ENCODE assay signal across 8 cellular contexts in genomic region chr9:137482094-137482781, GRCh38. TPM values are rescaled to one million over a fixed set of nuclear protein-coding genes. Genes with fewer than 3 reads are reported as not detected.
DNase-seq lines count a peak whose midpoint lies in the region; ATAC-seq and TF ChIP-seq lines count a peak whose summit lies in the region.

No MANE protein-coding gene starts in this region.

- H3K27ac ChIP-seq in RWPE2 (ENCODE audit: poor library complexity, severe bottlenecking) (peak overlapping the region; percentile 20), gastrocnemius medialis (peak overlapping the region; percentile 3 to 63 (median 49))

- no peak for TF ChIP-seq CTCF in RWPE2 (IDR thresholded peaks at IDR 0.05; ENCODE audit: poor library complexity, severe bottlenecking)
- TF ChIP-seq CTCF in gastrocnemius medialis (IDR thresholded peaks at IDR 0.05 in 4 of 5, conservative IDR thresholded peaks at IDR 0.05 in 1 of 5), result no peak

- in situ Hi-C loops in gastrocnemius medialis (cut with MboI; ENCODE audit: low sequenced_read_pairs in 4 of 4), result no loop called here

- H3K36me3 ChIP-seq in RWPE2 (ENCODE audit: low read depth) (no peaks in the 10 kb centered on the region), gastrocnemius medialis (peaks cover 0 to 18% of the 10 kb centered on the region in 2 donors)

- H3K27me3 ChIP-seq in RWPE2 (ENCODE audit: insufficient read depth, poor library complexity, severe bottlenecking) (no peaks in the 10 kb centered on the region), gastrocnemius medialis (no peaks in the 10 kb centered on the region)

- intact Hi-C loops in gastrocnemius medialis (cut with DNase I; ENCODE audit: low total_unique reads), result no loop called here

- peak; percentile 64 for DNase-seq in HCEC 1CT
- DNase-seq in RWPE2 (ENCODE audit: low spot score), result peak; percentile 73
- DNase-seq in fibroblast of the conjunctiva (ENCODE audit: low read depth), result peak; percentile 26
- peak; percentile 54 to 55 for DNase-seq in gastrocnemius medialis
- no peak for DNase-seq in activated gamma-delta T cell treated with Interleukin-2 at 50 U/mL for 16 hours
- DNase-seq in stimulated activated CD4-positive, alpha-beta T cell treated with anti-CD3 and anti-CD28 coated beads, Interleukin-12 subunit alpha, Interleukin-12 subunit beta, amount 100 ng/mL, for 4 hours, result no peak
- no peak for DNase-seq in DMS153 (lab: John Stamatoyannopoulos, UW)

- H3K9me3 ChIP-seq in RWPE2 (ENCODE audit: severe bottlenecking), result no peaks in the 10 kb centered on the region
- no peaks in the 10 kb centered on the region for H3K9me3 ChIP-seq in gastrocnemius medialis

- TF ChIP-seq POLR2A in gastrocnemius medialis (IDR thresholded peaks at IDR 0.05), result no peak

- H3K4me3 ChIP-seq in RWPE2 (ENCODE audit: severe bottlenecking) (no peak overlapping the region), gastrocnemius medialis (no peak overlapping the region)

- H3K4me1 ChIP-seq in RWPE2 (ENCODE audit: insufficient read depth, poor library complexity, severe bottlenecking) (peaks cover 11% of the 10 kb centered on the region), gastrocnemius medialis (peaks cover 0 to 3% of the 10 kb centered on the region in 2 donors)

- ATAC-seq in RWPE2 (ENCODE audit: low read depth), result peak; percentile 81
- ATAC-seq in gastrocnemius medialis, result peak; percentile 70 to 82
- ATAC-seq in HG02759 (IDR thresholded peaks at IDR 0.05; ENCODE audit: unreplicated experiment), result no peak

RNA-seq across cellular contexts. Expression of gene NSMF, which starts 23.1 kb away (rescaled TPM):
- 1 to 10 TPM; 4.4 to 8.4 (median 7.1) TPM for total RNA-seq in gastrocnemius medialis

RNA-seq across cellular contexts. Expression of gene ENTPD8, which starts 41.1 kb away (rescaled TPM):
- total RNA-seq in gastrocnemius medialis, result under 1 TPM in 1 of 4 donors, not detected in 3; 0.23 TPM

RNA-seq across cellular contexts. Expression of gene NOXA1, which starts 59.0 kb away (rescaled TPM):
- total RNA-seq in gastrocnemius medialis, result 1 to 10 TPM in 3 of 4 donors, under 1 TPM in 1; 0.41 to 2.5 (median 1.8) TPM

RNA-seq across cellular contexts. Expression of gene EXD3, which starts 59.3 kb away (rescaled TPM):
- 10 to 100 TPM in 1 of 4 donors, 1 to 10 TPM in 3; 4.8 to 12.5 (median 6.4) TPM for total RNA-seq in gastrocnemius medialis

Comparison
In these comparisons a context has a peak if more than half of its experiments do, and no peak if none do; other contexts are left out.
1. DNase-seq: peak in HCEC 1CT (single experiment), RWPE2 (single experiment), fibroblast of the conjunctiva (single experiment) and gastrocnemius medialis (2 of 2); none in activated gamma-delta T cell treated with Interleukin-2 at 50 U/mL for 16 hours (single experiment), stimulated activated CD4-positive, alpha-beta T cell treated with anti-CD3 and anti-CD28 coated beads, Interleukin-12 subunit alpha, Interleukin-12 subunit beta, amount 100 ng/mL, for 4 hours (single experiment) and DMS153 (single experiment).